ENCODE assay signal across 28 cellular contexts in the genomic region with DNA sequence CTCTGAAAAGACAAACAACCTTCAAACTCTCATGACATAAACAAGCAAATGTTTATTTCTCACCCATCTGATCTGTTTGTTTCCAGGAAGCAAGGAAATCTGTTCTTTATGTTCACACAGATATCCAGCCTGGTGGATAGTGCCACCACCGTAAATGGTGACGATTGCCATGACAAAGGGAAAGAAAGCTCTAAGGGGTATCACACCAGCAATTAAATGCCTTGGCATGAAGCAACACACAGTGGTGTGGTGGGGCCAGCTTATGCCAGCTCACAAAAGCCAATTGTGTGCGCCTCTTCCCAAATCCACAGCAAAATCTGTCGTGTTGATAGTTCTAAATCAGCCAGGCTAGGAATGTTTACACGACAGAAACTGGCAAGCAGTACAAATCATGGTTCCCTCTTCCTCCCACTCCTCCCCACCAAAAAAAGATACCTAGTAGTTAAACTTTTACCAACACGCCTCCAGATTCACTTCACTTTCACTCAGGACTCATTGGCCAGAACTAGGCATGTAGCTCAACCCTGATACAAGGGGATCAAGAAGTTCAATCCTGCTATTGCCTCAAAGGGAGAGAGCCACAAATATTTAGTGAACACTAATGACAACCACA.
"Had no signal": no experiment of that assay in that cellular context is flagged by ENCODE, and none has a peak within 500 bp of the region (broad histone marks: within the 10 kb centered on the region; RNA-seq: fewer than 3 reads in every experiment).

No MANE protein-coding gene starts in this region.

- H3K27ac ChIP-seq: brain microvascular endothelial cell, RWPE1, VCaP had no signal

- H3K36me3 ChIP-seq: brain microvascular endothelial cell had no signal

- H3K27me3 ChIP-seq: brain microvascular endothelial cell had no signal

- ATAC-seq: activated naive CD4-positive, alpha-beta T cell treated with anti-CD3 and anti-CD28 coated beads, Interleukin-2, amount 50 U/mL, for 72 hours; activated T-cell treated with anti-CD3 and anti-CD28 coated beads, Interleukin-2, amount 50 U/mL, for 4 hours; K562; Right ventricle myocardium inferior; SK-N-SH treated with all-trans-retinoic acid at 6 μM for 48 hours had no signal

- H3K4me3 ChIP-seq: K562 had no signal

- DNase-seq: activated B cell treated with CpG ODN at 0.5 μM for 24 hours; activated CD4-positive, alpha-beta memory T cell treated with anti-CD3 and anti-CD28 coated beads for 36 hours; activated CD4-positive, alpha-beta T cell treated with anti-CD3 and anti-CD28 coated beads for 4 hours; activated CD4-positive, alpha-beta T cell treated with anti-CD3 and anti-CD28 coated beads, Interleukin-2, amount 50 U/mL, for 1 hour; activated CD4-positive, CD25-positive, alpha-beta regulatory T cell treated with anti-CD3 and anti-CD28 coated beads, Interleukin-2, amount 50 U/mL, for 72 hours; activated CD8-positive, alpha-beta memory T cell treated with anti-CD3 and anti-CD28 coated beads, Interleukin-2, amount 50 U/mL, for 4 hours; activated gamma-delta T cell treated with Interleukin-2 at 50 U/mL for 16 hours; activated naive CD4-positive, alpha-beta T cell treated with anti-CD3 and anti-CD28 coated beads for 36 hours; activated T-cell treated with anti-CD3 and anti-CD28 coated beads for 4 hours; activated T-cell treated with anti-CD3 and anti-CD28 coated beads, Interleukin-2, amount 50 U/mL, for 4 hours; aorta; brain microvascular endothelial cell; NCI-H1092; NCI-H1436 treated with DMSO at 0.1 percent for 48 hours; NCI-H1694 treated with DMSO at 0.1 percent for 48 hours; NCI-H2029; NCI-H345; NCI-H524 treated with DMSO at 0.1 percent for 48 hours; SIG-M5; T-helper 1 cell; T-helper 2 cell; T-helper 9 cell had no signal
